Comparison of ENCODE assay signal across 9 cellular contexts in genomic region chr1:193539731-193540459, GRCh38.
DNase-seq lines count a peak whose midpoint lies in the region; ATAC-seq and TF ChIP-seq lines count a peak whose summit lies in the region.
"Had no signal": no experiment of that assay in that cellular context is flagged by ENCODE, and none has a peak within 500 bp of the region (broad histone marks: within the 10 kb centered on the region; RNA-seq: fewer than 3 reads in every experiment).

No MANE protein-coding gene starts in this region.

- no peaks in the 10 kb centered on the region for H3K4me1 ChIP-seq in CD8-positive, alpha-beta T cell (ENCODE audit: insufficient read depth, low read length)

- intact Hi-C loops in CD8-positive, alpha-beta T cell (cut with DNase I, micrococcal nuclease): loop anchor here in 1 of 2 experiments (5.0 kb wide), 1 partner anchor 128 kb away; no protein-coding TSS in a partner anchor
- intact Hi-C loops in activated naive CD4-positive, alpha-beta T cell treated with anti-CD3 and anti-CD28 coated beads for 36 hours (cut with micrococcal nuclease): loop anchor here (1.0 to 5.0 kb wide), 4 partner anchors 28 to 502 kb away; partner anchors contain the start of genes CDC73, RO60 and UCHL5

- H3K27me3 ChIP-seq in CD8-positive, alpha-beta T cell (ENCODE audit: insufficient read depth, low read length): no peaks in the 10 kb centered on the region

- CTCF ChIA-PET in CD8-positive, alpha-beta T cell (lab: Charles Lee): interaction anchor here (0.8 kb wide), 1 partner anchor 62 kb away, joined by 3 read pairs; no protein-coding TSS in a partner anchor
- CTCF ChIA-PET in activated naive CD4-positive, alpha-beta T cell treated with anti-CD3 and anti-CD28 coated beads for 36 hours (lab: Charles Lee): interaction anchor here (1.0 kb wide), 1 partner anchor 50 kb away, joined by 4 read pairs; no protein-coding TSS in a partner anchor

- no peaks in the 10 kb centered on the region for H3K9me3 ChIP-seq in CD8-positive, alpha-beta T cell (ENCODE audit: low read length)

- TF ChIP-seq CTCF in CD8-positive, alpha-beta T cell (IDR thresholded peaks at IDR 0.05): no peak

- H3K4me3 Mint-ChIP-seq in CD8-positive, alpha-beta T cell: peak overlapping the region; percentile 76
- peak overlapping the region; percentile 62 for H3K4me3 Mint-ChIP-seq in activated naive CD4-positive, alpha-beta T cell treated with anti-CD3 and anti-CD28 coated beads for 36 hours

- DNase-seq in CD8-positive, alpha-beta T cell: peak in 3 of 7 experiments; percentile 2 to 24 (median 12)
- DNase-seq in activated naive CD4-positive, alpha-beta T cell treated with anti-CD3 and anti-CD28 coated beads for 36 hours: peak; percentile 18
- DNase-seq in NCI-H2196 treated with DMSO at 0.1 percent for 48 hours (lab: John Stamatoyannopoulos, UW; ENCODE audit: unreplicated experiment) (no peak), germinal center (ENCODE audit: low spot score) (no peak), DMS 273 treated with DMSO at 0.1 percent for 48 hours (lab: John Stamatoyannopoulos, UW) (no peak), 8988T (no peak)

- peak overlapping the region; percentile 13 for H3K27ac ChIP-seq in CD8-positive, alpha-beta T cell (ENCODE audit: low read depth, low read length)

- H3K9me3 Mint-ChIP-seq in CD8-positive, alpha-beta T cell: no peaks in the 10 kb centered on the region
- no peaks in the 10 kb centered on the region for H3K9me3 Mint-ChIP-seq in activated naive CD4-positive, alpha-beta T cell treated with anti-CD3 and anti-CD28 coated beads for 36 hours

- ATAC-seq in CD8-positive, alpha-beta T cell: peak; percentile 43
- ATAC-seq in GM19463 (IDR thresholded peaks at IDR 0.05; ENCODE audit: unreplicated experiment) (peak; percentile 54), HG03159 (IDR thresholded peaks at IDR 0.05; ENCODE audit: unreplicated experiment) (peak; percentile 57)
- ATAC-seq: K562 had no signal

- H3K36me3 Mint-ChIP-seq in CD8-positive, alpha-beta T cell: no peaks in the 10 kb centered on the region
- H3K36me3 Mint-ChIP-seq in activated naive CD4-positive, alpha-beta T cell treated with anti-CD3 and anti-CD28 coated beads for 36 hours (ENCODE audit: low read depth): no peaks in the 10 kb centered on the region

- H3K27me3 Mint-ChIP-seq in CD8-positive, alpha-beta T cell (ENCODE audit: low read depth): no peaks in the 10 kb centered on the region
- H3K27me3 Mint-ChIP-seq in activated naive CD4-positive, alpha-beta T cell treated with anti-CD3 and anti-CD28 coated beads for 36 hours (ENCODE audit: low read depth): no peaks in the 10 kb centered on the region

- peak overlapping the region; percentile 75 for H3K27ac Mint-ChIP-seq in CD8-positive, alpha-beta T cell
- peak overlapping the region; percentile 72 for H3K27ac Mint-ChIP-seq in activated naive CD4-positive, alpha-beta T cell treated with anti-CD3 and anti-CD28 coated beads for 36 hours

- H3K4me3 ChIP-seq in CD8-positive, alpha-beta T cell (ENCODE audit: low read depth, low read length): no peak overlapping the region
- H3K4me3 ChIP-seq: K562 had no signal

- POLR2A ChIA-PET in CD8-positive, alpha-beta T cell (lab: Charles Lee): interaction anchor here (0.8 to 1.5 kb wide), 6 partner anchors 9 to 354 kb away, joined by 3 to 7 read pairs (median 4); partner anchors contain the start of gene B3GALT2

- no peaks in the 10 kb centered on the region for H3K36me3 ChIP-seq in CD8-positive, alpha-beta T cell (ENCODE audit: insufficient read depth, low read length)

- peaks cover 36% of the 10 kb centered on the region for H3K4me1 Mint-ChIP-seq in CD8-positive, alpha-beta T cell (ENCODE audit: low read depth)
- peaks cover 47% of the 10 kb centered on the region for H3K4me1 Mint-ChIP-seq in activated naive CD4-positive, alpha-beta T cell treated with anti-CD3 and anti-CD28 coated beads for 36 hours (ENCODE audit: low read depth)
